In genomic region chr20:49140411-49140810, GRCh38 we compare ENCODE assay signal across 1 cellular context.
TF ChIP-seq lines count a peak whose summit lies in the region.

No MANE protein-coding gene starts in this region.

TF ChIP-seq in GM12878, 131 proteins besides CTCF, POLR2A, EP300 and RAD21:
- TF ChIP-seq, protein P1, sequence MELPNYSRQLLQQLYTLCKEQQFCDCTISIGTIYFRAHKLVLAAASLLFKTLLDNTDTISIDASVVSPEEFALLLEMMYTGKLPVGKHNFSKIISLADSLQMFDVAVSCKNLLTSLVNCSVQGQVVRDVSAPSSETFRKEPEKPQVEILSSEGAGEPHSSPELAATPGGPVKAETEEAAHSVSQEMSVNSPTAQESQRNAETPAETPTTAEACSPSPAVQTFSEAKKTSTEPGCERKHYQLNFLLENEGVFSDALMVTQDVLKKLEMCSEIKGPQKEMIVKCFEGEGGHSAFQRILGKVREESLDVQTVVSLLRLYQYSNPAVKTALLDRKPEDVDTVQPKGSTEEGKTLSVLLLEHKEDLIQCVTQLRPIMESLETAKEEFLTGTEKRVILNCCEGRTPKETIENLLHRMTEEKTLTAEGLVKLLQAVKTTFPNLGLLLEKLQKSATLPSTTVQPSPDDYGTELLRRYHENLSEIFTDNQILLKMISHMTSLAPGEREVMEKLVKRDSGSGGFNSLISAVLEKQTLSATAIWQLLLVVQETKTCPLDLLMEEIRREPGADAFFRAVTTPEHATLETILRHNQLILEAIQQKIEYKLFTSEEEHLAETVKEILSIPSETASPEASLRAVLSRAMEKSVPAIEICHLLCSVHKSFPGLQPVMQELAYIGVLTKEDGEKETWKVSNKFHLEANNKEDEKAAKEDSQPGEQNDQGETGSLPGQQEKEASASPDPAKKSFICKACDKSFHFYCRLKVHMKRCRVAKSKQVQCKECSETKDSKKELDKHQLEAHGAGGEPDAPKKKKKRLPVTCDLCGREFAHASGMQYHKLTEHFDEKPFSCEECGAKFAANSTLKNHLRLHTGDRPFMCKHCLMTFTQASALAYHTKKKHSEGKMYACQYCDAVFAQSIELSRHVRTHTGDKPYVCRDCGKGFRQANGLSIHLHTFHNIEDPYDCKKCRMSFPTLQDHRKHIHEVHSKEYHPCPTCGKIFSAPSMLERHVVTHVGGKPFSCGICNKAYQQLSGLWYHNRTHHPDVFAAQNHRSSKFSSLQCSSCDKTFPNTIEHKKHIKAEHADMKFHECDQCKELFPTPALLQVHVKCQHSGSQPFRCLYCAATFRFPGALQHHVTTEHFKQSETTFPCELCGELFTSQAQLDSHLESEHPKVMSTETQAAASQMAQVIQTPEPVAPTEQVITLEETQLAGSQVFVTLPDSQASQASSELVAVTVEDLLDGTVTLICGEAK (IDR thresholded peaks at IDR 0.05; ENCODE audit: borderline replicate concordance): no peak
- TF ChIP-seq GATAD2B (conservative IDR thresholded peaks at IDR 0.05; ENCODE audit: low read depth): no peak
- no peak for TF ChIP-seq PAX8 (IDR thresholded peaks at IDR 0.05)
- TF ChIP-seq, protein P2, sequence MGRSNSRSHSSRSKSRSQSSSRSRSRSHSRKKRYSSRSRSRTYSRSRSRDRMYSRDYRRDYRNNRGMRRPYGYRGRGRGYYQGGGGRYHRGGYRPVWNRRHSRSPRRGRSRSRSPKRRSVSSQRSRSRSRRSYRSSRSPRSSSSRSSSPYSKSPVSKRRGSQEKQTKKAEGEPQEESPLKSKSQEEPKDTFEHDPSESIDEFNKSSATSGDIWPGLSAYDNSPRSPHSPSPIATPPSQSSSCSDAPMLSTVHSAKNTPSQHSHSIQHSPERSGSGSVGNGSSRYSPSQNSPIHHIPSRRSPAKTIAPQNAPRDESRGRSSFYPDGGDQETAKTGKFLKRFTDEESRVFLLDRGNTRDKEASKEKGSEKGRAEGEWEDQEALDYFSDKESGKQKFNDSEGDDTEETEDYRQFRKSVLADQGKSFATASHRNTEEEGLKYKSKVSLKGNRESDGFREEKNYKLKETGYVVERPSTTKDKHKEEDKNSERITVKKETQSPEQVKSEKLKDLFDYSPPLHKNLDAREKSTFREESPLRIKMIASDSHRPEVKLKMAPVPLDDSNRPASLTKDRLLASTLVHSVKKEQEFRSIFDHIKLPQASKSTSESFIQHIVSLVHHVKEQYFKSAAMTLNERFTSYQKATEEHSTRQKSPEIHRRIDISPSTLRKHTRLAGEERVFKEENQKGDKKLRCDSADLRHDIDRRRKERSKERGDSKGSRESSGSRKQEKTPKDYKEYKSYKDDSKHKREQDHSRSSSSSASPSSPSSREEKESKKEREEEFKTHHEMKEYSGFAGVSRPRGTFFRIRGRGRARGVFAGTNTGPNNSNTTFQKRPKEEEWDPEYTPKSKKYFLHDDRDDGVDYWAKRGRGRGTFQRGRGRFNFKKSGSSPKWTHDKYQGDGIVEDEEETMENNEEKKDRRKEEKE (IDR thresholded peaks at IDR 0.05): no peak
- no peak for TF ChIP-seq BCL3 (IDR thresholded peaks at IDR 0.05; ENCODE audit: borderline replicate concordance, insufficient read depth, low read depth, low read length, poor library complexity, severe bottlenecking)
- TF ChIP-seq ZSCAN29 (IDR thresholded peaks at IDR 0.05): no peak
- TF ChIP-seq HDAC2 (IDR thresholded peaks at IDR 0.05): no peak
- no peak for TF ChIP-seq SIN3A (IDR thresholded peaks at IDR 0.05; ENCODE audit: low read depth, low read length)
- TF ChIP-seq ZBTB4 (CRISPR knock-in tag; IDR thresholded peaks at IDR 0.05): no peak
- no peak for TF ChIP-seq POU2F2 (IDR thresholded peaks at IDR 0.05; ENCODE audit: borderline replicate concordance, low read depth, low read length)
- no peak for TF ChIP-seq ATF7 (IDR thresholded peaks at IDR 0.05; ENCODE audit: low read depth)
- no peak for TF ChIP-seq TAF1 (IDR thresholded peaks at IDR 0.05; ENCODE audit: borderline replicate concordance, low read depth, low read length)
- no peak for TF ChIP-seq MTA2 (IDR thresholded peaks at IDR 0.05; ENCODE audit: low read depth)
- TF ChIP-seq SMC3 (IDR thresholded peaks at IDR 0.05; ENCODE audit: borderline replicate concordance, low read length): no peak
- TF ChIP-seq JUND (IDR thresholded peaks at IDR 0.05; ENCODE audit: low read depth, low read length): no peak
- TF ChIP-seq MAX (IDR thresholded peaks at IDR 0.05; ENCODE audit: low read depth, low read length): no peak
- TF ChIP-seq, protein P3, sequence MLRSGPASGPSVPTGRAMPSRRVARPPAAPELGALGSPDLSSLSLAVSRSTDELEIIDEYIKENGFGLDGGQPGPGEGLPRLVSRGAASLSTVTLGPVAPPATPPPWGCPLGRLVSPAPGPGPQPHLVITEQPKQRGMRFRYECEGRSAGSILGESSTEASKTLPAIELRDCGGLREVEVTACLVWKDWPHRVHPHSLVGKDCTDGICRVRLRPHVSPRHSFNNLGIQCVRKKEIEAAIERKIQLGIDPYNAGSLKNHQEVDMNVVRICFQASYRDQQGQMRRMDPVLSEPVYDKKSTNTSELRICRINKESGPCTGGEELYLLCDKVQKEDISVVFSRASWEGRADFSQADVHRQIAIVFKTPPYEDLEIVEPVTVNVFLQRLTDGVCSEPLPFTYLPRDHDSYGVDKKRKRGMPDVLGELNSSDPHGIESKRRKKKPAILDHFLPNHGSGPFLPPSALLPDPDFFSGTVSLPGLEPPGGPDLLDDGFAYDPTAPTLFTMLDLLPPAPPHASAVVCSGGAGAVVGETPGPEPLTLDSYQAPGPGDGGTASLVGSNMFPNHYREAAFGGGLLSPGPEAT (IDR thresholded peaks at IDR 0.05; ENCODE audit: low read depth): no peak
- TF ChIP-seq NFXL1 (IDR thresholded peaks at IDR 0.05; ENCODE audit: borderline replicate concordance): no peak
